8 cellular contexts compared by ENCODE assay signal in the genomic region with DNA sequence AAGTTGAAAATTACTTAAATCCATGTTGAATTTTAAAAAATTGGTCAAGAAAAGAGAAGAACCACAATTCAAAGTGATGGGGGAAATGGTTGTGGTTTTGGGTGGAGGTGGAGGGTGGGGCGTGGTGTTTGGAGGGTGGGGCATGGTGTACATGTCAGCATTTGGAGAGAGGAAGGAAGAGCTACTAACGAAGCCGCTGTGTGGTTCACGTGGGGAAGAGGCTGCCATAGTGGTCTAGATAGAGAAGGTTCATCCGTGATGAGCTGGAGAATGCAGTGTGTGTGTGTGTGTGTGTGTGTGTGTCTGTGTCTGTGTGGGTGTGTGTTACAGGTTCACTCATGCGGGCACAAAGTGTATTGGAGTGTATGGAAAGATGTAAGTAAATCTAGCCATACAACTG. TPM values are rescaled to one million over a fixed set of nuclear protein-coding genes. Genes with fewer than 3 reads are reported as not detected.
DNase-seq lines count a peak whose midpoint lies in the region; ATAC-seq and TF ChIP-seq lines count a peak whose summit lies in the region.

No MANE protein-coding gene starts in this region.

- peak; percentile 71 for ATAC-seq in GM21619 (IDR thresholded peaks at IDR 0.05; ENCODE audit: unreplicated experiment)
- ATAC-seq in activated B cell treated with CpG ODN at 0.5 μM for 24 hours (ENCODE audit: low read depth) = peak; percentile 99
- ATAC-seq in effector memory CD8-positive, alpha-beta T cell (replicated peaks) = peak; percentile 100
- ATAC-seq in HG03378 (IDR thresholded peaks at IDR 0.05; ENCODE audit: unreplicated experiment) = no peak

- intact Hi-C loops in activated B cell treated with CpG ODN at 0.5 μM for 24 hours (cut with micrococcal nuclease) = loop anchor here (1.0 kb wide), 1 partner anchor 35 kb away; no protein-coding TSS in a partner anchor

- H3K4me3 Mint-ChIP-seq in activated B cell treated with CpG ODN at 0.5 μM for 24 hours (peak overlapping the region; percentile 2), mesothelial cell of epicardium (no peak overlapping the region)
- peak overlapping the region; percentile 28 to 45 for H3K4me3 Mint-ChIP-seq in effector memory CD8-positive, alpha-beta T cell

- POLR2A ChIA-PET in activated B cell treated with CpG ODN at 0.5 μM for 24 hours (lab: Charles Lee) = interaction anchor here (0.5 to 1.2 kb wide), 7 partner anchors 13 to 862 kb away, joined by 3 to 10 read pairs (median 4); no protein-coding TSS in a partner anchor

- H3K36me3 Mint-ChIP-seq in activated B cell treated with CpG ODN at 0.5 μM for 24 hours (ENCODE audit: low read depth) (no peaks in the 10 kb centered on the region), mesothelial cell of epicardium (no peaks in the 10 kb centered on the region)
- peaks cover 6% of the 10 kb centered on the region for H3K36me3 Mint-ChIP-seq in effector memory CD8-positive, alpha-beta T cell (ENCODE audit: insufficient read depth)

- DNase-seq in activated B cell treated with CpG ODN at 0.5 μM for 24 hours (peak; percentile 32), mesothelial cell of epicardium (ENCODE audit: low spot score in 2 of 2, unreplicated experiment in 2 of 2) (no peak), NCI-H146 (lab: John Stamatoyannopoulos, UW) (no peak), NCI-H1048 (lab: John Stamatoyannopoulos, UW) (no peak)
- DNase-seq in effector memory CD8-positive, alpha-beta T cell = peak; percentile 71 to 73 (median 72)
- peak; percentile 46 to 68 for DNase-seq in stimulated activated CD8-positive, alpha-beta memory T cell treated with anti-CD3 and anti-CD28 coated beads, Interleukin-2, amount 100 ng/mL, for 1 hour (ENCODE audit: low read depth in 2 of 2)

- peak overlapping the region; percentile 65 for H3K27ac Mint-ChIP-seq in activated B cell treated with CpG ODN at 0.5 μM for 24 hours
- peak overlapping the region in 1 of 2 donors; percentile 12 for H3K27ac Mint-ChIP-seq in effector memory CD8-positive, alpha-beta T cell
- H3K27ac Mint-ChIP-seq in mesothelial cell of epicardium = no peak overlapping the region

- H3K27me3 Mint-ChIP-seq in activated B cell treated with CpG ODN at 0.5 μM for 24 hours (no peaks in the 10 kb centered on the region), mesothelial cell of epicardium (ENCODE audit: low read depth) (no peaks in the 10 kb centered on the region)
- no peaks in the 10 kb centered on the region for H3K27me3 Mint-ChIP-seq in effector memory CD8-positive, alpha-beta T cell

- H3K9me3 Mint-ChIP-seq in activated B cell treated with CpG ODN at 0.5 μM for 24 hours (no peaks in the 10 kb centered on the region), mesothelial cell of epicardium (no peaks in the 10 kb centered on the region)
- no peaks in the 10 kb centered on the region for H3K9me3 Mint-ChIP-seq in effector memory CD8-positive, alpha-beta T cell

- H3K4me1 Mint-ChIP-seq in activated B cell treated with CpG ODN at 0.5 μM for 24 hours = peaks cover 36% of the 10 kb centered on the region
- H3K4me1 Mint-ChIP-seq in effector memory CD8-positive, alpha-beta T cell (ENCODE audit: low read depth in 2 of 2) = peaks cover 29 to 34% of the 10 kb centered on the region in 2 donors
- peaks cover 2% of the 10 kb centered on the region for H3K4me1 Mint-ChIP-seq in mesothelial cell of epicardium

- CTCF ChIA-PET in activated B cell treated with CpG ODN at 0.5 μM for 24 hours (lab: Charles Lee) = interaction anchor here (0.6 to 1.2 kb wide), 5 partner anchors 35 to 112 kb away, joined by 3 to 5 read pairs (median 3); no protein-coding TSS in a partner anchor

- TF ChIP-seq CTCF in activated B cell treated with CpG ODN at 0.5 μM for 24 hours (IDR thresholded peaks at IDR 0.05) (no peak), mesothelial cell of epicardium (IDR thresholded peaks at IDR 0.05; ENCODE audit: unreplicated experiment) (no peak)

RNA-seq across cellular contexts. Expression of a gene that starts 6.1 kb away (rescaled TPM):
- total RNA-seq in activated B cell treated with CpG ODN at 0.5 μM for 24 hours (21.3 and 25.8 TPM in 2 replicates), mesothelial cell of epicardium (129 to 132 TPM (median 131 TPM) in 3 replicates)

Comparison
In these comparisons a context has a peak if more than half of its experiments do, and no peak if none do; other contexts are left out.
1. DNase-seq: peak in activated B cell treated with CpG ODN at 0.5 μM for 24 hours (single experiment), effector memory CD8-positive, alpha-beta T cell (3 of 3) and stimulated activated CD8-positive, alpha-beta memory T cell treated with anti-CD3 and anti-CD28 coated beads, Interleukin-2, amount 100 ng/mL, for 1 hour (2 of 2); none in mesothelial cell of epicardium (0 of 2), NCI-H146 (single experiment) and NCI-H1048 (single experiment).